ENCODE assay signal across 27 cellular contexts in genomic region chr4:658031-658667, GRCh38. TPM values are rescaled to one million over a fixed set of nuclear protein-coding genes. Genes with fewer than 3 reads are reported as not detected.
DNase-seq lines count a peak whose midpoint lies in the region; ATAC-seq, FAIRE-seq and TF ChIP-seq lines count a peak whose summit lies in the region.
"Had no signal": no experiment of that assay in that cellular context is flagged by ENCODE, and none has a peak within 500 bp of the region (broad histone marks: within the 10 kb centered on the region; RNA-seq: fewer than 3 reads in every experiment).

No MANE protein-coding gene starts in this region.

- H3K36me3 ChIP-seq in SK-N-SH (replicated peaks in 1 of 2; ENCODE audit: control insufficient read depth in 1 of 2, insufficient read depth in 2 of 2, low read length in 1 of 2) (no peaks in the 10 kb centered on the region), H1 (ENCODE audit: control insufficient read depth in 2 of 4, insufficient read depth in 4 of 4, low read length in 3 of 4) (no peaks in the 10 kb centered on the region; a peak in 1 of 8 replicates)
- H3K36me3 ChIP-seq: esophagus muscularis mucosa, neutrophil, tibial nerve had no signal

- no peak overlapping the region for H3K4ac ChIP-seq in H1 (replicated peaks; ENCODE audit: insufficient read length, low read depth, low read length)

- H3K27ac ChIP-seq in SK-N-SH (ENCODE audit: low read depth in 2 of 2, low read length in 1 of 2) = no peak overlapping the region; a peak in 1 of 4 replicates
- H3K27ac ChIP-seq in H1 (ENCODE audit: low read depth, low read length) = no peak overlapping the region
- H3K27ac ChIP-seq: 22Rv1, esophagus muscularis mucosa, neutrophil, SK-N-MC, tibial nerve had no signal

- H4K20me1 ChIP-seq in SK-N-SH (ENCODE audit: insufficient read depth) (no peaks in the 10 kb centered on the region), H1 (replicated peaks in 1 of 2; ENCODE audit: control insufficient read depth in 1 of 2, insufficient read depth in 2 of 2, low read length in 2 of 2) (peaks cover 0 to 22% of the 10 kb centered on the region in 2 experiments)

- H3K9me3 ChIP-seq in SK-N-SH = no peaks in the 10 kb centered on the region
- H3K9me3 ChIP-seq in H1 (ENCODE audit: insufficient read depth in 2 of 2, low read depth in 1 of 2, low read length in 1 of 2) = no peaks in the 10 kb centered on the region
- H3K9me3 ChIP-seq: esophagus muscularis mucosa, neutrophil, tibial nerve had no signal

- peaks cover 5% of the 10 kb centered on the region; the same call in 1 of the 2 replicates for H3K23me2 ChIP-seq in H1 (ENCODE audit: low read depth, low read length)

- H2BK5ac ChIP-seq in H1 (ENCODE audit: low read depth, low read length) = no peak overlapping the region

- no peak overlapping the region for H3K56ac ChIP-seq in H1 (replicated peaks; ENCODE audit: insufficient read length, low read depth, low read length)

- WGBS in SK-N-SH (ENCODE audit: low lambda C conversion rate) = 45% methylated on average over 5 of the region's 22 CpGs
- 91% methylated on average over 11 of the region's 22 CpGs; no CpG with 5 or more reads in 1 of the 2 experiments for WGBS in H1 (ENCODE audit: extremely low coverage in 1 of 2, insufficient coverage in 1 of 2, insufficient read length in 1 of 2, insufficient replicate concordance in 2 of 2, low coverage in 1 of 2, low lambda C conversion rate in 2 of 2, missing lambda C conversion rate in 1 of 2), 2 experiments

- H3K4me2 ChIP-seq in SK-N-SH (no peak overlapping the region), H1 (ENCODE audit: insufficient read depth in 1 of 2, low read depth in 2 of 2, low read length in 2 of 2) (no peak overlapping the region)

- intact Hi-C loops in posterior vena cava (cut with DNase I) = loop anchor here in 1 of 2 donors (5.0 kb wide), 1 partner anchor 854 kb away; no protein-coding TSS in a partner anchor

- H3K4me3 ChIP-seq in SK-N-SH (ENCODE audit: low read depth in 2 of 2, low read length in 1 of 2) (no peak overlapping the region), H1 (ENCODE audit: extremely low read depth in 1 of 4, insufficient read depth in 2 of 4, low read depth in 3 of 4, low read length in 4 of 4) (no peak overlapping the region)
- H3K4me3 ChIP-seq: esophagus muscularis mucosa, SK-N-MC, tibial nerve had no signal

- H2BK15ac ChIP-seq in H1 (ENCODE audit: low read length) = no peak overlapping the region

- no peak overlapping the region for H3K18ac ChIP-seq in H1 (ENCODE audit: extremely low read depth, low read length)

- H2AFZ ChIP-seq in SK-N-SH (ENCODE audit: low read depth) = no peak overlapping the region
- H2AFZ ChIP-seq in H1 (ENCODE audit: low read length) = no peak overlapping the region

- no peak overlapping the region for H4K5ac ChIP-seq in H1 (ENCODE audit: insufficient read length, low read depth, low read length)

- no peak for TF ChIP-seq CTCF in SK-N-SH (IDR thresholded peaks at IDR 0.05)
- TF ChIP-seq CTCF in H1 (IDR thresholded peaks at IDR 0.05; ENCODE audit: control extremely low read depth in 1 of 3, insufficient read depth in 1 of 3, low read depth in 1 of 3, low read length in 3 of 3) = no peak

- H3K4me1 ChIP-seq in SK-N-SH (ENCODE audit: control insufficient read depth in 1 of 2, insufficient read depth in 2 of 2, low read depth in 1 of 2, low read length in 1 of 2) (peaks cover 0 to 15% of the 10 kb centered on the region in 2 experiments; a peak in 1 of 4 replicates), H1 (replicated peaks in 1 of 4; ENCODE audit: control insufficient read depth in 3 of 4, insufficient read depth in 4 of 4, low read length in 3 of 4) (no peaks in the 10 kb centered on the region)

- H3F3A ChIP-seq in SK-N-SH (replicated peaks; ENCODE audit: insufficient read depth) = no peaks in the 10 kb centered on the region

- no peak for FAIRE-seq in H1 (lab: Jason Lieb, UNC)
- FAIRE-seq: frontal cortex had no signal

- H2BK20ac ChIP-seq in H1 (ENCODE audit: low read length) = no peak overlapping the region

- ATAC-seq in SK-N-SH treated with all-trans-retinoic acid at 6 μM for 48 hours = peak; percentile 9; the same call in 2 of the 3 replicates
- no peak for ATAC-seq in GM18868 (IDR thresholded peaks at IDR 0.05; ENCODE audit: unreplicated experiment)
- ATAC-seq in GM19397 (IDR thresholded peaks at IDR 0.05; ENCODE audit: unreplicated experiment) = no peak
- ATAC-seq: activated T-helper 17 cell treated with anti-CD3 and anti-CD28 coated beads, Interleukin-2, amount 50 U/mL, for 72 hours had no signal

- no peak overlapping the region for H2BK120ac ChIP-seq in H1 (replicated peaks; ENCODE audit: low read depth, low read length)

- TF ChIP-seq EP300 in SK-N-SH (IDR thresholded peaks at IDR 0.05; ENCODE audit: borderline replicate concordance in 1 of 2, low read depth in 1 of 2, low read length in 1 of 2) = no peak
- TF ChIP-seq EP300 in H1 (IDR thresholded peaks at IDR 0.05; ENCODE audit: borderline replicate concordance in 1 of 2, low read depth in 2 of 2, low read length in 2 of 2) = no peak

- POLR2A ChIA-PET in SK-N-SH (lab: Yijun Ruan, JAX) = no interaction called here
- POLR2A ChIA-PET in H1 (lab: Charles Lee; ENCODE audit: partially characterized antibody) = interaction anchor here (0.6 to 1.4 kb wide), 4 partner anchors 9 to 396 kb away, joined by 3 to 5 read pairs (median 4); partner anchors contain the start of genes ATP5ME and MYL5

- no peak overlapping the region for H3K23ac ChIP-seq in H1 (ENCODE audit: insufficient read length)

- TF ChIP-seq POLR2A in H1 (IDR thresholded peaks at IDR 0.05; ENCODE audit: control extremely low read depth in 1 of 2, low read depth in 2 of 2, low read length in 2 of 2) = no peak

- H3K9me2 ChIP-seq in SK-N-SH = no peaks in the 10 kb centered on the region

- no peaks in the 10 kb centered on the region for H3K79me1 ChIP-seq in H1 (ENCODE audit: low read depth, low read length)

- H3K27me3 ChIP-seq in SK-N-SH (ENCODE audit: insufficient read depth) (no peaks in the 10 kb centered on the region), H1 (replicated peaks in 1 of 4; ENCODE audit: control insufficient read depth in 3 of 4, extremely low read depth in 1 of 4, insufficient read depth in 3 of 4, low read length in 3 of 4) (peaks cover 0 to 7% (median 0%) of the 10 kb centered on the region in 4 experiments; a peak in 2 of 7 replicates)
- H3K27me3 ChIP-seq: neutrophil had no signal

- no peak overlapping the region for H2AK5ac ChIP-seq in H1 (ENCODE audit: low read depth, low read length)

- no peak overlapping the region for H2BK12ac ChIP-seq in H1 (ENCODE audit: low read depth, low read length)

- CTCF ChIA-PET in SK-N-SH (lab: Yijun Ruan, JAX) = interaction anchor here (1.1 kb wide), 1 partner anchor 16 kb away, joined by 3 read pairs; the partner anchor contains the start of gene ATP5ME
- CTCF ChIA-PET in H1 (lab: Charles Lee; ENCODE audit: partially characterized antibody) = interaction anchor here (1.0 kb wide), 1 partner anchor 16 kb away, joined by 3 read pairs; the partner anchor contains the start of genes ATP5ME and MYL5

- H3K79me2 ChIP-seq in SK-N-SH (ENCODE audit: insufficient read depth) = no peaks in the 10 kb centered on the region
- H3K79me2 ChIP-seq in H1 (ENCODE audit: control insufficient read depth in 1 of 2, insufficient read depth in 2 of 2, low read length in 2 of 2) = no peaks in the 10 kb centered on the region

- no peak overlapping the region for H4K8ac ChIP-seq in H1 (ENCODE audit: extremely low read depth, insufficient read depth, low read length)

- H3K14ac ChIP-seq in H1 (ENCODE audit: insufficient read length) = no peak overlapping the region

- H3K9ac ChIP-seq in SK-N-SH = no peak overlapping the region
- H3K9ac ChIP-seq in H1 (replicated peaks in 1 of 4; ENCODE audit: extremely low read depth in 1 of 4, low read depth in 3 of 4, low read length in 3 of 4) = no peak overlapping the region

- no peak overlapping the region for H4K91ac ChIP-seq in H1 (replicated peaks; ENCODE audit: insufficient read length, low read length)

- DNase-seq in SK-N-SH (no peak), H1 (ENCODE audit: low read depth in 1 of 2, low spot score in 2 of 2) (no peak), posterior vena cava (ENCODE audit: low spot score) (peak; percentile 74)
- DNase-seq: activated CD4-positive, alpha-beta T cell treated with anti-CD3 and anti-CD28 coated beads for 48 hours; DMS 273 treated with DMSO at 0.1 percent for 48 hours; effector memory CD4-positive, alpha-beta T cell; HCEC 1CT; hypothalamus; KG1; mammary epithelial cell; MV-4-11; NCI-H1694; NCI-H2171 treated with DMSO at 0.1 percent for 48 hours; NCI-H526 treated with DMSO at 0.1 percent for 48 hours; stimulated activated CD4-positive, alpha-beta T cell treated with anti-CD3 and anti-CD28 coated beads, Interleukin-4, amount 100 ng/mL, for 24 hours had no signal

- TF ChIP-seq RAD21 in SK-N-SH (IDR thresholded peaks at IDR 0.05; ENCODE audit: low read length) (no peak), H1 (IDR thresholded peaks at IDR 0.05 in 1 of 2, conservative IDR thresholded peaks at IDR 0.05 in 1 of 2; ENCODE audit: low read depth in 2 of 2, low read length in 2 of 2) (no peak)

RNA-seq across cellular contexts. Expression of gene ATP5ME, which starts 15.9 kb away (rescaled TPM):
- polyA plus RNA-seq in SK-N-SH (2012; rRNA removed) = 976 and 1,185 TPM in 2 replicates
- polyA plus RNA-seq in SK-N-SH (2012; cell fraction: cytosol; rRNA removed) = 1,140 and 1,209 TPM in 2 replicates
- 266 and 644 TPM in 2 replicates for polyA plus RNA-seq in SK-N-SH (2012; cell fraction: nucleus; rRNA removed)
- 375 and 413 TPM in 2 replicates for total RNA-seq in H1 (2021; fragmentation: NEBNext Ultra II Directional; extraction: Animal tissue kit (Norgen Biotek cat#: 25700))
- 450 and 538 TPM in 2 replicates for polyA plus RNA-seq in H1 (2011; rRNA removed)
- 736 TPM for polyA plus RNA-seq in H1 (2011; cell fraction: cytosol; rRNA removed)
- polyA plus RNA-seq in H1 (2011; cell fraction: nucleus; rRNA removed) = 398 TPM
- 972 to 1,582 TPM (median 1,208 TPM) in 4 replicates for polyA plus RNA-seq in H1 (2012, experiment 1 of 2)
- polyA plus RNA-seq in H1 (2012, experiment 2 of 2) = 606 TPM
- polyA plus RNA-seq in H1 (2013, experiment 1 of 2) = 1,182 TPM
- polyA plus RNA-seq in H1 (2013, experiment 2 of 2) = 1,303 TPM
- polyA minus RNA-seq in H1 (2011; rRNA and poly(A)+ RNA removed) = 143 and 154 TPM in 2 replicates
- 98.1 TPM for polyA minus RNA-seq in H1 (2011; cell fraction: cytosol; rRNA and poly(A)+ RNA removed)
- polyA minus RNA-seq in H1 (2011; cell fraction: nucleus; rRNA and poly(A)+ RNA removed) = 109 TPM
- 100 to 1,000 TPM; 180 to 237 TPM for total RNA-seq in posterior vena cava

RNA-seq across cellular contexts. Expression of gene MYL5, which starts 16.2 kb away (rescaled TPM):
- 46.9 and 51.7 TPM in 2 replicates for polyA plus RNA-seq in SK-N-SH (2012; rRNA removed)
- 38.1 and 40.2 TPM in 2 replicates for polyA plus RNA-seq in SK-N-SH (2012; cell fraction: cytosol; rRNA removed)
- 157 and 191 TPM in 2 replicates for polyA plus RNA-seq in SK-N-SH (2012; cell fraction: nucleus; rRNA removed)
- total RNA-seq in H1 (2021; fragmentation: NEBNext Ultra II Directional; extraction: Animal tissue kit (Norgen Biotek cat#: 25700)) = 5.5 and 5.7 TPM in 2 replicates
- polyA plus RNA-seq in H1 (2011; rRNA removed) = 6.3 and 6.8 TPM in 2 replicates
- 7.7 TPM for polyA plus RNA-seq in H1 (2011; cell fraction: cytosol; rRNA removed)
- 40.3 TPM for polyA plus RNA-seq in H1 (2011; cell fraction: nucleus; rRNA removed)
- 11.6 to 13.5 TPM (median 12.6 TPM) in 4 replicates for polyA plus RNA-seq in H1 (2012, experiment 1 of 2)
- 3.7 TPM for polyA plus RNA-seq in H1 (2012, experiment 2 of 2)
- polyA plus RNA-seq in H1 (2013, experiment 1 of 2) = 4.6 TPM
- 3.5 TPM for polyA plus RNA-seq in H1 (2013, experiment 2 of 2)
- polyA minus RNA-seq in H1 (2011; rRNA and poly(A)+ RNA removed) = 2.5 and 6.8 TPM in 2 replicates
- 6.9 TPM for polyA minus RNA-seq in H1 (2011; cell fraction: cytosol; rRNA and poly(A)+ RNA removed)
- polyA minus RNA-seq in H1 (2011; cell fraction: nucleus; rRNA and poly(A)+ RNA removed) = 19.0 TPM
- total RNA-seq in posterior vena cava = 10 to 100 TPM in 1 of 2 donors, 1 to 10 TPM in 1; 7.9 to 12.4 TPM

RNA-seq across cellular contexts. Expression of gene SLC49A3, which starts 30.8 kb away (rescaled TPM):
- polyA plus RNA-seq in SK-N-SH (2012; rRNA removed) (0.05 and 0.15 TPM in 2 replicates), H1 (2011; rRNA removed) (5.0 and 6.7 TPM in 2 replicates)
- not detected in 2 replicates for polyA plus RNA-seq in SK-N-SH (2012; cell fraction: cytosol; rRNA removed)
- polyA plus RNA-seq in SK-N-SH (2012; cell fraction: nucleus; rRNA removed) = 0.70 and 0.83 TPM in 2 replicates
- total RNA-seq in H1 (2021; fragmentation: NEBNext Ultra II Directional; extraction: Animal tissue kit (Norgen Biotek cat#: 25700)) = 5.7 and 8.8 TPM in 2 replicates
- polyA plus RNA-seq in H1 (2011; cell fraction: cytosol; rRNA removed) = 5.4 TPM
- 16.0 TPM for polyA plus RNA-seq in H1 (2011; cell fraction: nucleus; rRNA removed)
- 2.3 to 6.0 TPM (median 5.7 TPM) in 4 replicates for polyA plus RNA-seq in H1 (2012, experiment 1 of 2)
- 3.0 TPM for polyA plus RNA-seq in H1 (2012, experiment 2 of 2)
- 2.3 TPM for polyA plus RNA-seq in H1 (2013, experiment 1 of 2)
- polyA plus RNA-seq in H1 (2013, experiment 2 of 2) = 1.9 TPM
- polyA minus RNA-seq in H1 (2011; rRNA and poly(A)+ RNA removed) = 0.98 and 2.7 TPM in 2 replicates
- 2.9 TPM for polyA minus RNA-seq in H1 (2011; cell fraction: cytosol; rRNA and poly(A)+ RNA removed)
- polyA minus RNA-seq in H1 (2011; cell fraction: nucleus; rRNA and poly(A)+ RNA removed) = 9.7 TPM
- total RNA-seq in posterior vena cava = 10 to 100 TPM in 1 of 2 donors, 1 to 10 TPM in 1; 9.3 to 10.4 TPM
- polyA plus RNA-seq: CD4-positive, alpha-beta memory T cell; mammary epithelial cell had no signal

RNA-seq across cellular contexts. Expression of gene PDE6B, which starts 32.8 kb away (rescaled TPM):
- polyA plus RNA-seq in SK-N-SH (2012; rRNA removed) = 1.2 and 1.5 TPM in 2 replicates
- 1.4 TPM in 2 replicates for polyA plus RNA-seq in SK-N-SH (2012; cell fraction: cytosol; rRNA removed)
- polyA plus RNA-seq in SK-N-SH (2012; cell fraction: nucleus; rRNA removed) = 2.8 and 3.4 TPM in 2 replicates
- total RNA-seq in H1 (2021; fragmentation: NEBNext Ultra II Directional; extraction: Animal tissue kit (Norgen Biotek cat#: 25700)) = 4.1 and 4.5 TPM in 2 replicates
- polyA plus RNA-seq in H1 (2011; rRNA removed) = 8.0 and 8.4 TPM in 2 replicates
- polyA plus RNA-seq in H1 (2011; cell fraction: cytosol; rRNA removed) = 11.1 TPM
- 14.3 TPM for polyA plus RNA-seq in H1 (2011; cell fraction: nucleus; rRNA removed)
- 9.1 to 17.0 TPM (median 14.1 TPM) in 4 replicates for polyA plus RNA-seq in H1 (2012, experiment 1 of 2)
- polyA plus RNA-seq in H1 (2012, experiment 2 of 2) = 4.3 TPM
- polyA plus RNA-seq in H1 (2013, experiment 1 of 2) = 1.3 TPM
- polyA plus RNA-seq in H1 (2013, experiment 2 of 2) = 2.1 TPM
- 11.1 and 16.4 TPM in 2 replicates for polyA minus RNA-seq in H1 (2011; rRNA and poly(A)+ RNA removed)
- 6.8 TPM for polyA minus RNA-seq in H1 (2011; cell fraction: cytosol; rRNA and poly(A)+ RNA removed)
- 9.4 TPM for polyA minus RNA-seq in H1 (2011; cell fraction: nucleus; rRNA and poly(A)+ RNA removed)
- 1 to 10 TPM; 1.4 to 3.7 TPM for total RNA-seq in posterior vena cava
- total RNA-seq: HT-29 had no signal
- polyA plus RNA-seq: mammary epithelial cell had no signal

RNA-seq across cellular contexts. Expression of gene PCGF3, which starts 47.5 kb away (rescaled TPM):
- polyA plus RNA-seq in SK-N-SH (2012; rRNA removed) = 44.8 and 47.0 TPM in 2 replicates
- 19.3 and 28.5 TPM in 2 replicates for polyA plus RNA-seq in SK-N-SH (2012; cell fraction: cytosol; rRNA removed)
- polyA plus RNA-seq in SK-N-SH (2012; cell fraction: nucleus; rRNA removed) = 193 TPM in 2 replicates
- total RNA-seq in H1 (2021; fragmentation: NEBNext Ultra II Directional; extraction: Animal tissue kit (Norgen Biotek cat#: 25700)) = 49.7 and 52.9 TPM in 2 replicates
- 52.7 and 67.4 TPM in 2 replicates for polyA plus RNA-seq in H1 (2011; rRNA removed)
- polyA plus RNA-seq in H1 (2011; cell fraction: cytosol; rRNA removed) = 59.3 TPM
- 236 TPM for polyA plus RNA-seq in H1 (2011; cell fraction: nucleus; rRNA removed)
- polyA plus RNA-seq in H1 (2012, experiment 1 of 2) = 39.7 to 58.4 TPM (median 51.5 TPM) in 4 replicates
- polyA plus RNA-seq in H1 (2012, experiment 2 of 2) = 19.5 TPM
- 37.7 TPM for polyA plus RNA-seq in H1 (2013, experiment 1 of 2)
- polyA plus RNA-seq in H1 (2013, experiment 2 of 2) = 33.4 TPM
- 41.1 and 51.6 TPM in 2 replicates for polyA minus RNA-seq in H1 (2011; rRNA and poly(A)+ RNA removed)
- polyA minus RNA-seq in H1 (2011; cell fraction: cytosol; rRNA and poly(A)+ RNA removed) = 50.2 TPM
- polyA minus RNA-seq in H1 (2011; cell fraction: nucleus; rRNA and poly(A)+ RNA removed) = 73.3 TPM
- total RNA-seq in posterior vena cava = 10 to 100 TPM; 25.6 to 35.8 TPM
